ENCODE assay signal across 25 cellular contexts in the genomic region with DNA sequence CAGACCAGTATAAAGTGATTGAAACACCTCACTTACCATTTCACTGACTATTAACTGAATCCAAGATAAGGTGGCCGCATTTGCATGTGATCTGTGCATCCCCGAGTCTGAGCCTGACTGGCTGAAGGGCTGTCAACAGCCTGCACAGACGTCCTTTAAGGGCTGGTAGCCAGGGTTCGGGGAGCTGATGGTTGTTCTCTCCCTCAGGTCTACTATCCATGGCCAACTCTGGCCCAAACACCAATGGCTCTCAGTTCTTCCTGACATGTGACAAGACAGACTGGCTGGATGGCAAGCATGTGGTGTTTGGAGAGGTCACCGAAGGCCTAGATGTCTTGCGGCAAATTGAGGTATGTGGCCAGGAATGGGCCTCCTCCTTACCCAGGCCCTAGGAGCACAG. TPM values are rescaled to one million over a fixed set of nuclear protein-coding genes. Genes with fewer than 3 reads are reported as not detected.
A peak's percentile ranks its signal among the peaks of the same experiment; 100 is the strongest.
DNase-seq lines count a peak whose midpoint lies in the region; ATAC-seq, FAIRE-seq and TF ChIP-seq lines count a peak whose summit lies in the region.
"Had no signal": no experiment of that assay in that cellular context is flagged by ENCODE, and none has a peak within 500 bp of the region (broad histone marks: within the 10 kb centered on the region; RNA-seq: fewer than 3 reads in every experiment).

No MANE protein-coding gene starts in this region.

- POLR2A ChIA-PET in HepG2 (lab: Yijun Ruan, JAX): no interaction called here

- TF ChIP-seq CTCF in HepG2 (CRISPR knock-in tag; IDR thresholded peaks at IDR 0.05) (no peak), right lobe of liver (IDR thresholded peaks at IDR 0.05) (no peak), dorsolateral prefrontal cortex (IDR thresholded peaks at IDR 0.05 in 54 of 56, conservative IDR thresholded peaks at IDR 0.05 in 2 of 56; ENCODE audit: low read depth in 1 of 56, partially characterized antibody in 56 of 56) (no peak), osteocyte (IDR thresholded peaks at IDR 0.05) (no peak)

- no peak overlapping the region for H2AFZ ChIP-seq in HepG2 (ENCODE audit: low read length)

- H3K27ac ChIP-seq in HepG2 (ENCODE audit: extremely low read length, insufficient read depth, low read length) (no peak overlapping the region), right lobe of liver (no peak overlapping the region), dorsolateral prefrontal cortex (peak overlapping the region in 52 of 59 donors; percentile 14 to 87 (median 74))

- H3K79me2 ChIP-seq in HepG2 (ENCODE audit: insufficient read depth, low read length): no peaks in the 10 kb centered on the region

- WGBS in HepG2 (ENCODE audit: low lambda C conversion rate): 68% methylated on average over 6 of the region's 6 CpGs
- 95% methylated on average over 3 of the region's 6 CpGs for WGBS in right lobe of liver (ENCODE audit: insufficient coverage, low coverage, low lambda C conversion rate, missing lambda C conversion rate)

- H3K4me3 Mint-ChIP-seq in osteocyte (ENCODE audit: unreplicated experiment): no peak overlapping the region
- H3K4me3 Mint-ChIP-seq: CD4-positive, CD25-positive, alpha-beta regulatory T cell had no signal

- TF ChIP-seq EP300 in HepG2 (IDR thresholded peaks at IDR 0.05; ENCODE audit: low read depth in 2 of 2, low read length in 2 of 2): no peak
- TF ChIP-seq EP300 in HepG2 (CRISPR knock-in tag; IDR thresholded peaks at IDR 0.05; ENCODE audit: borderline replicate concordance): no peak

- no peak overlapping the region for H3K9ac ChIP-seq in HepG2 (ENCODE audit: insufficient read depth, low read depth, low read length)

- CTCF ChIA-PET in HepG2 (lab: Yijun Ruan, JAX; ENCODE audit: low intra/inter-chr PET ratio, low total read pairs): no interaction called here

- no peaks in the 10 kb centered on the region for H3K27me3 Mint-ChIP-seq in osteocyte (ENCODE audit: unreplicated experiment)
- H3K27me3 Mint-ChIP-seq: CD4-positive, CD25-positive, alpha-beta regulatory T cell had no signal

- no peak overlapping the region for H3K27ac Mint-ChIP-seq in osteocyte (ENCODE audit: unreplicated experiment)
- H3K27ac Mint-ChIP-seq: CD4-positive, CD25-positive, alpha-beta regulatory T cell had no signal

- H3K9me3 ChIP-seq in HepG2 (ENCODE audit: low read length) (no peaks in the 10 kb centered on the region), right lobe of liver (no peaks in the 10 kb centered on the region)
- H3K9me3 ChIP-seq: BE2C had no signal

- no peak overlapping the region for H3K4me2 ChIP-seq in HepG2 (ENCODE audit: low read depth, low read length)

- H3K9me3 Mint-ChIP-seq in osteocyte (ENCODE audit: unreplicated experiment): no peaks in the 10 kb centered on the region

- no TSS peak for BruUV-seq in HepG2 (replicated peaks; lab: Mats Ljungman, UMichigan)

- DNase-seq in HepG2 (ENCODE audit: low spot score) (no peak), right lobe of liver (no peak), dorsolateral prefrontal cortex (peak in 1 of 10 donors; percentile 7), osteocyte (ENCODE audit: extremely low spot score, unreplicated experiment) (peak; percentile 54), GM19239 (ENCODE audit: insufficient read length, low spot score) (no peak), ecto neural progenitor cell (ENCODE audit: low spot score) (no peak), NCI-H1436 treated with DMSO at 0.1 percent for 48 hours (lab: John Stamatoyannopoulos, UW) (no peak), NCI-H69 (lab: John Stamatoyannopoulos, UW) (no peak)
- DNase-seq: 8988T; ACHN; BE2C; CD4-positive, CD25-positive, alpha-beta regulatory T cell; GOT3; HCEC 1CT; KBM-7; MV-4-11; NCI-H1105; NCI-H2029 treated with DMSO at 0.1 percent for 48 hours; NCI-H446 treated with DMSO at 0.1 percent for 48 hours; NCI-H526; RPMI8226; SHP77 had no signal

- TF ChIP-seq RAD21 in HepG2 (CRISPR knock-in tag; IDR thresholded peaks at IDR 0.05): no peak

- H3K36me3 ChIP-seq in HepG2 (replicated peaks in 1 of 2; ENCODE audit: control insufficient read depth in 1 of 2, insufficient read depth in 2 of 2, low read length in 2 of 2) (peaks cover 5 to 53% of the 10 kb centered on the region in 2 experiments; a peak in 4 of 5 replicates), right lobe of liver (peaks cover 4 to 89% (median 35%) of the 10 kb centered on the region in 4 donors)

- no peaks in the 10 kb centered on the region for H3K4me1 ChIP-seq in HepG2 (ENCODE audit: insufficient read depth, low read length)
- no peaks in the 10 kb centered on the region for H3K4me1 ChIP-seq in right lobe of liver
- H3K4me1 ChIP-seq: BE2C had no signal

- TF ChIP-seq POLR2A in HepG2 (IDR thresholded peaks at IDR 0.05; ENCODE audit: insufficient read depth in 1 of 2, low read depth in 2 of 2, low read length in 2 of 2) (no peak), right lobe of liver (IDR thresholded peaks at IDR 0.05) (no peak)

- intact Hi-C loops in HepG2 (cut with micrococcal nuclease; ENCODE audit: unreplicated experiment): no loop called here
- intact Hi-C loops in right lobe of liver (cut with DNase I): no loop called here
- intact Hi-C loops in dorsolateral prefrontal cortex (cut with DNase I): no loop called here

- H3K4me1 Mint-ChIP-seq in osteocyte (ENCODE audit: unreplicated experiment): no peaks in the 10 kb centered on the region

- no peak for ATAC-seq in HepG2
- no peak for ATAC-seq in right lobe of liver

- H3K36me3 Mint-ChIP-seq in osteocyte (ENCODE audit: unreplicated experiment): peaks cover 53% of the 10 kb centered on the region

- in situ Hi-C loops in HepG2 (cut with HindIII; ENCODE audit: extremely low pct_ligation_motif_present, low pct_unique_long_range_greater_than_20kb): no loop called here

- H3K4me3 ChIP-seq in HepG2 (replicated peaks in 1 of 3; ENCODE audit: insufficient read depth in 1 of 3, low read depth in 2 of 3, low read length in 3 of 3) (no peak overlapping the region), right lobe of liver (no peak overlapping the region), dorsolateral prefrontal cortex (no peak overlapping the region)

- FAIRE-seq in HepG2 (lab: Jason Lieb, UNC) (no peak), GM19239 (lab: Jason Lieb, UNC) (no peak)
- FAIRE-seq: GM18507, HTR-8/SVneo had no signal

- no peaks in the 10 kb centered on the region for H4K20me1 ChIP-seq in HepG2 (ENCODE audit: insufficient read depth, low read length)

- no peaks in the 10 kb centered on the region for H3K27me3 ChIP-seq in HepG2 (ENCODE audit: control insufficient read depth in 1 of 2, insufficient read depth in 2 of 2, low read length in 2 of 2)
- no peaks in the 10 kb centered on the region for H3K27me3 ChIP-seq in right lobe of liver
- no peaks in the 10 kb centered on the region for H3K27me3 ChIP-seq in dorsolateral prefrontal cortex
- H3K27me3 ChIP-seq: BE2C had no signal

RNA-seq across cellular contexts. Expression of gene PPIE, which starts 14.0 kb away (rescaled TPM):
- total RNA-seq in HepG2 (2016; rRNA removed; fragmentation: Illumina TruSeq; extraction: Trizol) (15.3 and 20.9 TPM in 2 replicates), right lobe of liver (10 to 100 TPM; 16.2 to 24.9 (median 20.7) TPM), dorsolateral prefrontal cortex (10 to 100 TPM; 25.6 to 57.3 (median 44.4) TPM), osteocyte (38.4 and 40.8 TPM in 2 replicates)
- 3.8 and 4.1 TPM in 2 replicates for total RNA-seq in HepG2 (2016; cell fraction: cytosol; rRNA removed; fragmentation: Illumina TruSeq; extraction: Trizol; ENCODE audit: low read depth)
- 16.7 and 22.4 TPM in 2 replicates for total RNA-seq in HepG2 (2016; cell fraction: insoluble cytoplasmic fraction; rRNA removed; fragmentation: Illumina TruSeq; extraction: Trizol)
- total RNA-seq in HepG2 (2016; cell fraction: membrane; rRNA removed; fragmentation: Illumina TruSeq; extraction: Trizol): 6.2 and 6.9 TPM in 2 replicates
- 11.7 and 12.9 TPM in 2 replicates for total RNA-seq in HepG2 (2016; cell fraction: nucleus; rRNA removed; fragmentation: Illumina TruSeq; extraction: Trizol)
- 24.2 and 26.3 TPM in 2 replicates for polyA plus RNA-seq in HepG2 (2011; rRNA removed)
- polyA plus RNA-seq in HepG2 (2011; cell fraction: cytosol; rRNA removed): 30.4 and 32.8 TPM in 2 replicates
- 16.3 and 18.0 TPM in 2 replicates for polyA plus RNA-seq in HepG2 (2011; cell fraction: nucleus; rRNA removed)
- 14.9 and 16.1 TPM in 2 replicates for polyA plus RNA-seq in HepG2 (2012)
- polyA plus RNA-seq in HepG2 (2016; cell fraction: cytosol; fragmentation: Illumina TruSeq; extraction: Trizol; ENCODE audit: low read depth): 3.2 and 3.6 TPM in 2 replicates
- polyA plus RNA-seq in HepG2 (2016; cell fraction: insoluble cytoplasmic fraction; fragmentation: Illumina TruSeq; extraction: Trizol; ENCODE audit: low read depth): 25.7 and 30.7 TPM in 2 replicates
- polyA plus RNA-seq in HepG2 (2016; cell fraction: membrane; fragmentation: Illumina TruSeq; extraction: Trizol; ENCODE audit: low read depth): 5.5 and 6.3 TPM in 2 replicates
- 14.6 and 17.0 TPM in 2 replicates for polyA plus RNA-seq in HepG2 (2016; cell fraction: nucleus; fragmentation: Illumina TruSeq; extraction: Trizol; ENCODE audit: insufficient read depth, low read depth)
- polyA minus RNA-seq in HepG2 (2011; rRNA and poly(A)+ RNA removed; ENCODE audit: low replicate concordance): 12.2 and 26.4 TPM in 2 replicates
- polyA minus RNA-seq in HepG2 (2011; cell fraction: cytosol; rRNA and poly(A)+ RNA removed): 4.8 and 5.6 TPM in 2 replicates
- polyA minus RNA-seq in HepG2 (2011; cell fraction: nucleus; rRNA and poly(A)+ RNA removed): 15.5 and 15.9 TPM in 2 replicates

RNA-seq across cellular contexts. Expression of gene OXCT2, which starts 18.4 kb away (rescaled TPM):
- total RNA-seq in HepG2 (2016; rRNA removed; fragmentation: Illumina TruSeq; extraction: Trizol): 0.33 TPM in 1 of 2 replicates, not detected in the other
- total RNA-seq in HepG2 (2016; cell fraction: cytosol; rRNA removed; fragmentation: Illumina TruSeq; extraction: Trizol; ENCODE audit: low read depth): not detected in 2 replicates
- 0.43 TPM in 1 of 2 replicates, not detected in the other for total RNA-seq in HepG2 (2016; cell fraction: insoluble cytoplasmic fraction; rRNA removed; fragmentation: Illumina TruSeq; extraction: Trizol)
- 0.12 and 0.17 TPM in 2 replicates for total RNA-seq in HepG2 (2016; cell fraction: membrane; rRNA removed; fragmentation: Illumina TruSeq; extraction: Trizol)
- 0.22 and 0.34 TPM in 2 replicates for total RNA-seq in HepG2 (2016; cell fraction: nucleus; rRNA removed; fragmentation: Illumina TruSeq; extraction: Trizol)
- 0.21 and 0.26 TPM in 2 replicates for polyA plus RNA-seq in HepG2 (2011; rRNA removed)
- 0.18 and 0.31 TPM in 2 replicates for polyA plus RNA-seq in HepG2 (2011; cell fraction: cytosol; rRNA removed)
- 1.2 and 1.7 TPM in 2 replicates for polyA plus RNA-seq in HepG2 (2011; cell fraction: nucleus; rRNA removed)
- polyA plus RNA-seq in HepG2 (2012): 0.25 TPM in 2 replicates
- polyA plus RNA-seq in HepG2 (2016; cell fraction: cytosol; fragmentation: Illumina TruSeq; extraction: Trizol; ENCODE audit: low read depth): not detected in 2 replicates
- polyA plus RNA-seq in HepG2 (2016; cell fraction: insoluble cytoplasmic fraction; fragmentation: Illumina TruSeq; extraction: Trizol; ENCODE audit: low read depth): 0.29 TPM in 1 of 2 replicates, not detected in the other
- not detected in 2 replicates for polyA plus RNA-seq in HepG2 (2016; cell fraction: membrane; fragmentation: Illumina TruSeq; extraction: Trizol; ENCODE audit: low read depth)
- polyA plus RNA-seq in HepG2 (2016; cell fraction: nucleus; fragmentation: Illumina TruSeq; extraction: Trizol; ENCODE audit: insufficient read depth, low read depth): 0.93 and 1.2 TPM in 2 replicates
- polyA minus RNA-seq in HepG2 (2011; rRNA and poly(A)+ RNA removed; ENCODE audit: low replicate concordance): 0.22 and 1.3 TPM in 2 replicates
- polyA minus RNA-seq in HepG2 (2011; cell fraction: cytosol; rRNA and poly(A)+ RNA removed): 0.30 TPM in 1 of 2 replicates, not detected in the other
- 0.64 and 0.99 TPM in 2 replicates for polyA minus RNA-seq in HepG2 (2011; cell fraction: nucleus; rRNA and poly(A)+ RNA removed)
- 1 to 10 TPM in 2 of 6 experiments, under 1 TPM in 3, not detected in 1; 0.12 to 2.4 (median 0.35) TPM for total RNA-seq in right lobe of liver
- total RNA-seq in dorsolateral prefrontal cortex: 1 to 10 TPM in 119 of 120 experiments, under 1 TPM in 1; 0.68 to 9.4 (median 4.3) TPM
- 0.18 TPM in 1 of 2 replicates, not detected in the other for total RNA-seq in osteocyte
- total RNA-seq: CD4-positive, CD25-positive, alpha-beta regulatory T cell; MCF 10A had no signal
- polyA plus RNA-seq: CD4-positive, CD25-positive, alpha-beta regulatory T cell had no signal

RNA-seq across cellular contexts. Expression of gene BMP8B, which starts 36.0 kb away (rescaled TPM):
- 0.14 and 0.29 TPM in 2 replicates for total RNA-seq in HepG2 (2016; rRNA removed; fragmentation: Illumina TruSeq; extraction: Trizol)
- not detected in 2 replicates for total RNA-seq in HepG2 (2016; cell fraction: cytosol; rRNA removed; fragmentation: Illumina TruSeq; extraction: Trizol; ENCODE audit: low read depth)
- total RNA-seq in HepG2 (2016; cell fraction: insoluble cytoplasmic fraction; rRNA removed; fragmentation: Illumina TruSeq; extraction: Trizol): 0.22 and 0.36 TPM in 2 replicates
- total RNA-seq in HepG2 (2016; cell fraction: membrane; rRNA removed; fragmentation: Illumina TruSeq; extraction: Trizol): 0.09 and 0.17 TPM in 2 replicates
- 0.22 and 0.34 TPM in 2 replicates for total RNA-seq in HepG2 (2016; cell fraction: nucleus; rRNA removed; fragmentation: Illumina TruSeq; extraction: Trizol)
- polyA plus RNA-seq in HepG2 (2011; rRNA removed): 0.41 and 0.48 TPM in 2 replicates
- 0.24 and 0.41 TPM in 2 replicates for polyA plus RNA-seq in HepG2 (2011; cell fraction: cytosol; rRNA removed)
- polyA plus RNA-seq in HepG2 (2011; cell fraction: nucleus; rRNA removed): 0.24 and 0.33 TPM in 2 replicates
- 0.68 and 0.78 TPM in 2 replicates for polyA plus RNA-seq in HepG2 (2012)
- polyA plus RNA-seq in HepG2 (2016; cell fraction: cytosol; fragmentation: Illumina TruSeq; extraction: Trizol; ENCODE audit: low read depth): 0.03 TPM in 2 replicates
- 0.24 and 0.44 TPM in 2 replicates for polyA plus RNA-seq in HepG2 (2016; cell fraction: insoluble cytoplasmic fraction; fragmentation: Illumina TruSeq; extraction: Trizol; ENCODE audit: low read depth)
- polyA plus RNA-seq in HepG2 (2016; cell fraction: membrane; fragmentation: Illumina TruSeq; extraction: Trizol; ENCODE audit: low read depth): 0.06 and 0.09 TPM in 2 replicates
- 0.37 and 0.51 TPM in 2 replicates for polyA plus RNA-seq in HepG2 (2016; cell fraction: nucleus; fragmentation: Illumina TruSeq; extraction: Trizol; ENCODE audit: insufficient read depth, low read depth)
- polyA minus RNA-seq in HepG2 (2011; rRNA and poly(A)+ RNA removed; ENCODE audit: low replicate concordance): 0.62 and 4.1 TPM in 2 replicates
- polyA minus RNA-seq in HepG2 (2011; cell fraction: cytosol; rRNA and poly(A)+ RNA removed): 0.40 and 0.44 TPM in 2 replicates
- 0.12 and 0.26 TPM in 2 replicates for polyA minus RNA-seq in HepG2 (2011; cell fraction: nucleus; rRNA and poly(A)+ RNA removed)
- total RNA-seq in right lobe of liver: 1 to 10 TPM in 2 of 6 experiments, under 1 TPM in 4; 0.04 to 2.2 (median 0.79) TPM
- total RNA-seq in dorsolateral prefrontal cortex: 1 to 10 TPM in 119 of 120 experiments, under 1 TPM in 1; 0.96 to 8.4 (median 3.1) TPM
- 0.08 TPM in 1 of 2 replicates, not detected in the other for total RNA-seq in osteocyte

Comparison
In these comparisons a context has a peak if more than half of its experiments do, and no peak if none do; other contexts are left out.
1. H3K27ac ChIP-seq: peak in dorsolateral prefrontal cortex (52 of 59); none in HepG2 (single experiment) and right lobe of liver (0 of 3).